ENCODE assay signal across 16 cellular contexts in the genomic region with DNA sequence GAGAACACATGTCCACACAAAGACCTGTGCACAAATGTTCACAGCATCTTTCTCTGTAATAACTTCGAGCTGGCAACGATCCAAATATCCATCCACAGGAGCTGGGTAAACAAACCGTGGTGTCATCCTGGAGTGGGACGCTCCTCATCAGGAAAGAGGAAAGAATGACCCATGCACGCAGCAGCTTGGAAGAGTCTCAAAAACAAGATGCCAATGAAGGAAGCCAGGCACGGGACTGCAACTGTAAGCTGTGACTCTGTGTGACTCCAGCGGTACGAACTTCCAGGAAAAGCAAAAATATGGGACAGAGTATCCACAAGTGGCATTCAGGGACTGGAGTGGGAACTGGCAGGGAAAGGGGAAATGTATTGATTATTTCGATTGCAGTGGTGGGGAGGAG. TPM values are rescaled to one million over a fixed set of nuclear protein-coding genes. Genes with fewer than 3 reads are reported as not detected.
DNase-seq lines count a peak whose midpoint lies in the region; ATAC-seq and TF ChIP-seq lines count a peak whose summit lies in the region.
"Had no signal": no experiment of that assay in that cellular context is flagged by ENCODE, and none has a peak within 500 bp of the region (broad histone marks: within the 10 kb centered on the region; RNA-seq: fewer than 3 reads in every experiment).

No MANE protein-coding gene starts in this region.

- BruUV-seq in PC-3 (replicated peaks; lab: Mats Ljungman, UMichigan) = no TSS peak

- no peaks in the 10 kb centered on the region for H3F3A ChIP-seq in PC-3 (ENCODE audit: low read length, unreplicated experiment)

- no peaks in the 10 kb centered on the region for H4K20me1 ChIP-seq in PC-3 (ENCODE audit: low read length)

- intact Hi-C loops in PC-3 (cut with micrococcal nuclease) = no loop called here

- H3K36me3 ChIP-seq in PC-3 (ENCODE audit: low read depth, low read length) = no peaks in the 10 kb centered on the region
- H3K36me3 ChIP-seq: brain microvascular endothelial cell, ovary, tibial nerve had no signal

- no peaks in the 10 kb centered on the region for H3K36me3 Mint-ChIP-seq in activated naive CD8-positive, alpha-beta T cell treated with anti-CD3 and anti-CD28 coated beads for 36 hours
- H3K36me3 Mint-ChIP-seq: activated CD4-positive, alpha-beta memory T cell treated with anti-CD3 and anti-CD28 coated beads for 36 hours; IgD-negative memory B cell; memory B cell had no signal

- H3K9me3 Mint-ChIP-seq in activated naive CD8-positive, alpha-beta T cell treated with anti-CD3 and anti-CD28 coated beads for 36 hours = no peaks in the 10 kb centered on the region
- H3K9me3 Mint-ChIP-seq: activated CD4-positive, alpha-beta memory T cell treated with anti-CD3 and anti-CD28 coated beads for 36 hours; memory B cell; T-helper 2 cell treated with Interferon-gamma antibody and Interleukin-4, amounts not matched to agents 5 μg/mL and 100 μg/mL, for 36 hours had no signal

- ATAC-seq in PC-3 (no peak), GM18867 (IDR thresholded peaks at IDR 0.05; ENCODE audit: unreplicated experiment) (no peak)

- peaks cover 4% of the 10 kb centered on the region; the same call in 1 of the 2 replicates for H3K4me1 ChIP-seq in PC-3 (ENCODE audit: insufficient read depth, low read length)

- POLR2A ChIA-PET in PC-3 (lab: Charles Lee; ENCODE audit: unreplicated experiment) = no interaction called here

- no peak overlapping the region for H3K4me2 ChIP-seq in PC-3 (ENCODE audit: low read length)

- no peaks in the 10 kb centered on the region for H3K9me3 ChIP-seq in PC-3 (ENCODE audit: low read length)
- H3K9me3 ChIP-seq: ovary, tibial nerve had no signal

- in situ Hi-C loops in KBM-7 (cut with MboI; ENCODE audit: low pct_unique_long_range_greater_than_20kb, low sequenced_read_pairs) = no loop called here

- H2AFZ ChIP-seq in PC-3 (ENCODE audit: low read length) = no peak overlapping the region

- H3K79me2 ChIP-seq in PC-3 (ENCODE audit: low read length) = no peaks in the 10 kb centered on the region

- TF ChIP-seq CTCF in PC-3 (conservative IDR thresholded peaks at IDR 0.05; ENCODE audit: low read depth, low read length) = no peak

- CTCF ChIA-PET in PC-3 (lab: Charles Lee) = no interaction called here

- no peak overlapping the region for H3K9ac ChIP-seq in PC-3 (ENCODE audit: low read length)

- H3K9me2 ChIP-seq in PC-3 (replicated peaks; ENCODE audit: low read length) = no peaks in the 10 kb centered on the region

- H3K27ac Mint-ChIP-seq in activated naive CD8-positive, alpha-beta T cell treated with anti-CD3 and anti-CD28 coated beads for 36 hours = no peak overlapping the region
- H3K27ac Mint-ChIP-seq: activated CD4-positive, alpha-beta memory T cell treated with anti-CD3 and anti-CD28 coated beads for 36 hours; IgD-negative memory B cell; memory B cell; T-helper 2 cell treated with Interferon-gamma antibody and Interleukin-4, amounts not matched to agents 5 μg/mL and 100 μg/mL, for 36 hours had no signal

- no peaks in the 10 kb centered on the region for H3K4me1 Mint-ChIP-seq in activated naive CD8-positive, alpha-beta T cell treated with anti-CD3 and anti-CD28 coated beads for 36 hours
- H3K4me1 Mint-ChIP-seq: IgD-negative memory B cell had no signal

- H3K27ac ChIP-seq in PC-3 (ENCODE audit: low read length) = no peak overlapping the region
- H3K27ac ChIP-seq: brain microvascular endothelial cell, ovary, tibial nerve had no signal

- no peak overlapping the region for H3K4me3 ChIP-seq in PC-3 (ENCODE audit: low read length)
- H3K4me3 ChIP-seq: ovary, tibial nerve had no signal

- DNase-seq in COLO668 (lab: John Stamatoyannopoulos, UW; ENCODE audit: unreplicated experiment) = peak; percentile 63
- peak; percentile 44 for DNase-seq in HT1080 (ENCODE audit: low read depth)
- peak; percentile 39 for DNase-seq in PC-3
- DNase-seq in hepatic stellate cell (ENCODE audit: low spot score) = peak; percentile 59
- DNase-seq in activated naive CD4-positive, alpha-beta T cell (lab: John Stamatoyannopoulos, UW) = no peak
- DNase-seq in activated naive CD8-positive, alpha-beta T cell treated with anti-CD3 and anti-CD28 coated beads for 36 hours = no peak
- no peak for DNase-seq in KBM-7
- DNase-seq: activated CD4-positive, alpha-beta memory T cell treated with anti-CD3 and anti-CD28 coated beads for 36 hours; activated effector memory CD4-positive, alpha-beta T cell treated with anti-CD3 and anti-CD28 coated beads, Interleukin-2, amount 50 U/mL, for 16 hours; brain microvascular endothelial cell; ovary had no signal

- no peak overlapping the region for H3K4me3 Mint-ChIP-seq in activated naive CD8-positive, alpha-beta T cell treated with anti-CD3 and anti-CD28 coated beads for 36 hours
- H3K4me3 Mint-ChIP-seq: activated CD4-positive, alpha-beta memory T cell treated with anti-CD3 and anti-CD28 coated beads for 36 hours; IgD-negative memory B cell; memory B cell; T-helper 2 cell treated with Interferon-gamma antibody and Interleukin-4, amounts not matched to agents 5 μg/mL and 100 μg/mL, for 36 hours had no signal

- no peaks in the 10 kb centered on the region for H3K27me3 Mint-ChIP-seq in activated naive CD8-positive, alpha-beta T cell treated with anti-CD3 and anti-CD28 coated beads for 36 hours

- H3K27me3 ChIP-seq in PC-3 (ENCODE audit: low read length) = no peaks in the 10 kb centered on the region
- H3K27me3 ChIP-seq: brain microvascular endothelial cell, ovary, tibial nerve had no signal

RNA-seq across cellular contexts. Expression of gene CIBAR2, which starts 36.7 kb away (rescaled TPM):
- not detected in 2 replicates for total RNA-seq in HT1080 (2014; rRNA removed; shearing (Covaris generic))
- polyA plus RNA-seq in HT1080 (2015; cell fraction: cytosol; rRNA removed) = not detected in 2 replicates
- not detected in 2 replicates for polyA plus RNA-seq in HT1080 (2015; cell fraction: nucleus; rRNA removed)
- not detected in 2 replicates for total RNA-seq in PC-3 (2014; rRNA removed)
- total RNA-seq in activated naive CD8-positive, alpha-beta T cell treated with anti-CD3 and anti-CD28 coated beads for 36 hours = not detected
- total RNA-seq: activated CD4-positive, alpha-beta memory T cell treated with anti-CD3 and anti-CD28 coated beads for 36 hours; tibial nerve had no signal
- polyA plus RNA-seq: IgD-negative memory B cell had no signal

Comparison
In these comparisons a context has a peak if more than half of its experiments do, and no peak if none do; other contexts are left out.
1. DNase-seq: peak in COLO668 (single experiment), HT1080 (single experiment), PC-3 (single experiment) and hepatic stellate cell (single experiment); none in activated naive CD4-positive, alpha-beta T cell (0 of 4), activated naive CD8-positive, alpha-beta T cell treated with anti-CD3 and anti-CD28 coated beads for 36 hours (single experiment) and KBM-7 (single experiment).